37 cellular contexts compared by ENCODE assay signal in the genomic region with DNA sequence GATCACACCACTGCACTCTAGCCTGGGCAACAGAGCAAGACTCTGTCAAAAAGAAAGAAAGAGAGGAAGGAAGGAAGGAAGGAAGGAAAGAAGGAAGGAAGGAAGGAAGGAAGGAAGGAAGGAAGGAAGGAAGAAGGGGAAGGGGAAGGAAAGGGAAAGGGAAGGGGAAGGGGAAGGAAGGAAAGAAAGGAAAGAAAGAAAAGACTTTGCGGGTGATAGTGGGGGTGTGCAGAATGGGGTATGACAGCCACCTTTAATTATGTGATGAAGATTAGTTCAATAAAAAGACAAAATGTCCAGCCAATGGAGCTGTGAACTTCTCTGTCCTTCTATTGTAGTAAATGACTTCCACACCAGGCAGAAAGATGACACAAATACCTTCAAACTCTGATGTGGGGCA.
"Had no signal": no experiment of that assay in that cellular context is flagged by ENCODE, and none has a peak within 500 bp of the region (broad histone marks: within the 10 kb centered on the region; RNA-seq: fewer than 3 reads in every experiment).

No MANE protein-coding gene starts in this region.

- H3K4me3 ChIP-seq: adrenal gland, body of pancreas, breast epithelium had no signal

- DNase-seq: activated CD4-positive, alpha-beta memory T cell treated with anti-CD3 and anti-CD28 coated beads, Interleukin-2, amount 10 ng/mL, durations not matched to agents 7 days and 5 days; activated CD4-positive, alpha-beta T cell treated with anti-CD3 and anti-CD28 coated beads for 1 hour; activated CD4-positive, alpha-beta T cell treated with anti-CD3 and anti-CD28 coated beads for 36 hours; activated CD4-positive, alpha-beta T cell treated with anti-CD3 and anti-CD28 coated beads for 48 hours; activated CD4-positive, alpha-beta T cell treated with anti-CD3 and anti-CD28 coated beads, Interleukin-2, amount 10 ng/mL, durations not matched to agents 7 days and 5 days; activated CD4-positive, alpha-beta T cell treated with anti-CD3 and anti-CD28 coated beads, Interleukin-2, amount 50 U/mL, for 48 hours; activated CD4-positive, CD25-positive, alpha-beta regulatory T cell; activated CD8-positive, alpha-beta memory T cell treated with anti-CD3 and anti-CD28 coated beads for 24 hours; activated CD8-positive, alpha-beta memory T cell treated with anti-CD3 and anti-CD28 coated beads, Interleukin-2, amount 10 ng/mL, durations not matched to agents 7 days and 5 days; activated CD8-positive, alpha-beta T cell treated with anti-CD3 and anti-CD28 coated beads, Interleukin-2, amount 10 ng/mL, durations not matched to agents 7 days and 5 days; activated effector memory CD4-positive, alpha-beta T cell treated with anti-CD3 and anti-CD28 coated beads, Interleukin-2, amount 50 U/mL, for 16 hours; activated gamma-delta T cell treated with Interleukin-2 at 50 U/mL for 16 hours; activated naive CD4-positive, alpha-beta T cell; activated naive CD4-positive, alpha-beta T cell treated with anti-CD3 and anti-CD28 coated beads for 36 hours; activated naive CD4-positive, alpha-beta T cell treated with anti-CD3 and anti-CD28 coated beads, Interleukin-2, amount 50 U/mL, for 16 hours; activated naive CD8-positive, alpha-beta T cell treated with anti-CD3 and anti-CD28 coated beads for 36 hours; activated T-cell treated with anti-CD3 and anti-CD28 coated beads for 4 hours; activated T-cell treated with anti-CD3 and anti-CD28 coated beads, Interleukin-2, amount 50 U/mL, for 1 hour; activated T-cell treated with anti-CD3 and anti-CD28 coated beads, Interleukin-2, amount 50 U/mL, for 4 hours; activated T-cell treated with anti-CD3 and anti-CD28 coated beads, Interleukin-2, amount 50 U/mL, for 72 hours; adrenal gland; amniotic stem cell; aorta; body of pancreas; brain microvascular endothelial cell; central memory CD4-positive, alpha-beta T cell; T-cell; T-helper 2 cell; T-helper 9 cell; WERI-Rb-1 had no signal

- H3K27ac ChIP-seq: adrenal gland, body of pancreas, brain microvascular endothelial cell, breast epithelium, WERI-Rb-1 had no signal

- ATAC-seq: activated CD4-positive, alpha-beta T cell treated with anti-CD3 and anti-CD28 coated beads for 36 hours; activated CD4-positive, CD25-positive, alpha-beta regulatory T cell treated with anti-CD3 and anti-CD28 coated beads, Interleukin-2, amount 50 U/mL, for 24 hours; activated CD8-positive, alpha-beta memory T cell treated with anti-CD3 and anti-CD28 coated beads, Interleukin-2, amount 10 ng/mL, durations not matched to agents 7 days and 5 days; activated CD8-positive, alpha-beta T cell treated with anti-CD3 and anti-CD28 coated beads, Interleukin-2, amount 10 ng/mL, durations not matched to agents 7 days and 5 days; activated naive CD4-positive, alpha-beta T cell treated with anti-CD3 and anti-CD28 coated beads, Interleukin-2, amount 50 U/mL, for 72 hours; activated T-cell treated with anti-CD3 and anti-CD28 coated beads, Interleukin-2, amount 50 U/mL, for 4 hours; activated T-cell treated with anti-CD3 and anti-CD28 coated beads, Interleukin-2, amount 50 U/mL, for 72 hours; activated T-helper 17 cell treated with anti-CD3 and anti-CD28 coated beads, Interleukin-2, amount 50 U/mL, for 72 hours; body of pancreas; T-cell; WTC11 had no signal

- FAIRE-seq: astrocyte, TTC549 had no signal

- H3K4me1 ChIP-seq: adrenal gland, body of pancreas, breast epithelium had no signal

- H3K36me3 ChIP-seq: adrenal gland, brain microvascular endothelial cell, breast epithelium, WERI-Rb-1 had no signal

- H3K27me3 ChIP-seq: body of pancreas, brain microvascular endothelial cell, breast epithelium had no signal

- H3K9me3 ChIP-seq: adrenal gland, body of pancreas, breast epithelium had no signal
